Comparison of ENCODE assay signal across 9 cellular contexts in the genomic region with DNA sequence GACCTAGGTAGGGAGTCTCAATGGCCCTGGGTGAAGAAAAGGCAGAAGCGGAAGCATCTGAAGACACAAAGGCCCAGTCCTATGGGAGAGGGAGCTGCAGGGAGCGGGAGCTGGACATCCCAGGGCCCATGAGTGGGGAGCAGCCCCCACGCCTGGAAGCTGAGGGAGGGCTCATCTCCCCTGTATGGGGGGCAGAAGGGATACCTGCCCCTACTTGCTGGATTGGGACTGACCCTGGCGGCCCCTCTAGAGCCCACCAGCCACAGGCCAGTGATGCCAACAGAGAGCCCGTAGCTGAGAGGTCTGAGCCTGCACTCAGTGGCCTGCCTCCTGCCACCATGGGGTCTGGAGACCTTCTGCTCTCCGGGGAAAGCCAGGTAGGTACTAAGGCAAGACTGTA. TPM values are rescaled to one million over a fixed set of nuclear protein-coding genes. Genes with fewer than 3 reads are reported as not detected.
DNase-seq lines count a peak whose midpoint lies in the region; TF ChIP-seq lines count a peak whose summit lies in the region.
"Had no signal": no experiment of that assay in that cellular context is flagged by ENCODE, and none has a peak within 500 bp of the region (broad histone marks: within the 10 kb centered on the region; RNA-seq: fewer than 3 reads in every experiment).

No MANE protein-coding gene starts in this region.

- no peak for DNase-seq in activated T-cell treated with anti-CD3 and anti-CD28 coated beads, Interleukin-2, amount 50 U/mL, for 24 hours
- DNase-seq in activated T-cell treated with anti-CD3 and anti-CD28 coated beads, Interleukin-2, amount 50 U/mL, for 1 hour: no peak
- DNase-seq in adipocyte (ENCODE audit: low read depth) (no peak), thyroid gland (no peak), HT-29 (ENCODE audit: low spot score) (no peak), MG63 (no peak), Karpas-422 (no peak)
- DNase-seq: NCI-H524 had no signal

- peaks cover 39% of the 10 kb centered on the region for H3K36me3 ChIP-seq in adipocyte (ENCODE audit: control insufficient read depth, insufficient read depth, low read length, severe bottlenecking)
- peaks cover 40% of the 10 kb centered on the region for H3K36me3 ChIP-seq in muscle layer of colon (ENCODE audit: insufficient read depth, low read length)
- peaks cover 5 to 8% of the 10 kb centered on the region in 2 donors for H3K36me3 ChIP-seq in thyroid gland
- peaks cover 44% of the 10 kb centered on the region for H3K36me3 ChIP-seq in MG63
- peaks cover 29% of the 10 kb centered on the region for H3K36me3 ChIP-seq in Karpas-422 (ENCODE audit: insufficient read depth, low read length)

- H3K9ac ChIP-seq in adipocyte (ENCODE audit: low read length): peak overlapping the region; percentile 40
- H3K9ac ChIP-seq in muscle layer of colon (ENCODE audit: low read length): no peak overlapping the region
- no peak overlapping the region for H3K9ac ChIP-seq in Karpas-422 (ENCODE audit: low read length)

- peaks cover 52% of the 10 kb centered on the region for H3K4me1 Mint-ChIP-seq in activated T-cell treated with anti-CD3 and anti-CD28 coated beads, Interleukin-2, amount 50 U/mL, for 24 hours (ENCODE audit: low read depth)

- H3K4me3 ChIP-seq in adipocyte (ENCODE audit: low read length) (no peak overlapping the region), muscle layer of colon (ENCODE audit: low read depth in 1 of 2, low read length in 2 of 2) (no peak overlapping the region), thyroid gland (replicated peaks in 1 of 3) (no peak overlapping the region), MG63 (no peak overlapping the region), Karpas-422 (ENCODE audit: low read length) (no peak overlapping the region)

- H3K27me3 ChIP-seq in adipocyte (replicated peaks; ENCODE audit: control insufficient read depth, insufficient read depth, low read length) (no peaks in the 10 kb centered on the region), muscle layer of colon (ENCODE audit: control insufficient read depth in 1 of 2, insufficient read depth in 2 of 2, low read length in 2 of 2) (no peaks in the 10 kb centered on the region), thyroid gland (no peaks in the 10 kb centered on the region), MG63 (no peaks in the 10 kb centered on the region), Karpas-422 (ENCODE audit: low read length) (no peaks in the 10 kb centered on the region)

- peak overlapping the region; percentile 93 for H3K27ac Mint-ChIP-seq in activated T-cell treated with anti-CD3 and anti-CD28 coated beads, Interleukin-2, amount 50 U/mL, for 24 hours

- H3K4me3 Mint-ChIP-seq in activated T-cell treated with anti-CD3 and anti-CD28 coated beads, Interleukin-2, amount 50 U/mL, for 24 hours: no peak overlapping the region

- TF ChIP-seq CTCF in thyroid gland (IDR thresholded peaks at IDR 0.05): no peak

- H2AFZ ChIP-seq in Karpas-422 (ENCODE audit: low read length): no peak overlapping the region

- peaks cover 50% of the 10 kb centered on the region for H3K79me2 ChIP-seq in Karpas-422 (ENCODE audit: low read length)

- H3K36me3 Mint-ChIP-seq in activated T-cell treated with anti-CD3 and anti-CD28 coated beads, Interleukin-2, amount 50 U/mL, for 24 hours (ENCODE audit: low read depth): peaks cover 42% of the 10 kb centered on the region

- H3K9me3 ChIP-seq in adipocyte (ENCODE audit: control insufficient read depth, low read length) (no peaks in the 10 kb centered on the region), muscle layer of colon (ENCODE audit: low read length) (no peaks in the 10 kb centered on the region), thyroid gland (no peaks in the 10 kb centered on the region), MG63 (no peaks in the 10 kb centered on the region), Karpas-422 (ENCODE audit: low read length) (no peaks in the 10 kb centered on the region)

- H4K20me1 ChIP-seq in Karpas-422 (ENCODE audit: insufficient read depth, low read depth, low read length): no peaks in the 10 kb centered on the region; the same call in 1 of the 2 replicates

- H3K27ac ChIP-seq in muscle layer of colon (ENCODE audit: low read depth, low read length) (peak overlapping the region; percentile 46), thyroid gland (peak overlapping the region; percentile 73 to 95 (median 81)), Karpas-422 (ENCODE audit: low read length) (no peak overlapping the region)

- H3K4me1 ChIP-seq in adipocyte (ENCODE audit: control insufficient read depth, insufficient read depth, low read length): peaks cover 48% of the 10 kb centered on the region
- H3K4me1 ChIP-seq in muscle layer of colon (ENCODE audit: insufficient read depth, low read length): peaks cover 58% of the 10 kb centered on the region
- peaks cover 55 to 82% of the 10 kb centered on the region in 2 donors for H3K4me1 ChIP-seq in thyroid gland
- peaks cover 25% of the 10 kb centered on the region for H3K4me1 ChIP-seq in Karpas-422 (ENCODE audit: low read length)

- no peaks in the 10 kb centered on the region for H3K9me2 ChIP-seq in Karpas-422 (replicated peaks; ENCODE audit: insufficient read depth, low read length)

- WGBS in thyroid gland, 2 donors: 91 to 98% methylated on average over 3 to 6 of the region's 6 CpGs

- no peak for TF ChIP-seq POLR2A in thyroid gland (IDR thresholded peaks at IDR 0.05)

- no peak overlapping the region for H3K4me2 ChIP-seq in Karpas-422 (ENCODE audit: low read depth, low read length, poor library complexity, severe bottlenecking)

- intact Hi-C loops in thyroid gland (cut with DNase I): no loop called here

- no peaks in the 10 kb centered on the region for H3K27me3 Mint-ChIP-seq in activated T-cell treated with anti-CD3 and anti-CD28 coated beads, Interleukin-2, amount 50 U/mL, for 24 hours

- H3K9me3 Mint-ChIP-seq in activated T-cell treated with anti-CD3 and anti-CD28 coated beads, Interleukin-2, amount 50 U/mL, for 24 hours: no peaks in the 10 kb centered on the region

RNA-seq across cellular contexts. Expression of a gene that starts 13.2 kb away (rescaled TPM):
- total RNA-seq in thyroid gland: 10 to 100 TPM; 19.8 to 34.1 (median 27.5) TPM
- total RNA-seq in HT-29 (2014; rRNA removed; shearing (Covaris generic)): 2.2 and 3.4 TPM in 2 replicates
- 4.5 and 4.9 TPM in 2 replicates for total RNA-seq in MG63 (2014; rRNA removed; shearing (Covaris generic); ENCODE audit: low replicate concordance)
- 23.4 and 25.8 TPM in 2 replicates for total RNA-seq in Karpas-422 (2014; rRNA removed; shearing (Covaris generic); ENCODE audit: low replicate concordance)
